In the genomic region with DNA sequence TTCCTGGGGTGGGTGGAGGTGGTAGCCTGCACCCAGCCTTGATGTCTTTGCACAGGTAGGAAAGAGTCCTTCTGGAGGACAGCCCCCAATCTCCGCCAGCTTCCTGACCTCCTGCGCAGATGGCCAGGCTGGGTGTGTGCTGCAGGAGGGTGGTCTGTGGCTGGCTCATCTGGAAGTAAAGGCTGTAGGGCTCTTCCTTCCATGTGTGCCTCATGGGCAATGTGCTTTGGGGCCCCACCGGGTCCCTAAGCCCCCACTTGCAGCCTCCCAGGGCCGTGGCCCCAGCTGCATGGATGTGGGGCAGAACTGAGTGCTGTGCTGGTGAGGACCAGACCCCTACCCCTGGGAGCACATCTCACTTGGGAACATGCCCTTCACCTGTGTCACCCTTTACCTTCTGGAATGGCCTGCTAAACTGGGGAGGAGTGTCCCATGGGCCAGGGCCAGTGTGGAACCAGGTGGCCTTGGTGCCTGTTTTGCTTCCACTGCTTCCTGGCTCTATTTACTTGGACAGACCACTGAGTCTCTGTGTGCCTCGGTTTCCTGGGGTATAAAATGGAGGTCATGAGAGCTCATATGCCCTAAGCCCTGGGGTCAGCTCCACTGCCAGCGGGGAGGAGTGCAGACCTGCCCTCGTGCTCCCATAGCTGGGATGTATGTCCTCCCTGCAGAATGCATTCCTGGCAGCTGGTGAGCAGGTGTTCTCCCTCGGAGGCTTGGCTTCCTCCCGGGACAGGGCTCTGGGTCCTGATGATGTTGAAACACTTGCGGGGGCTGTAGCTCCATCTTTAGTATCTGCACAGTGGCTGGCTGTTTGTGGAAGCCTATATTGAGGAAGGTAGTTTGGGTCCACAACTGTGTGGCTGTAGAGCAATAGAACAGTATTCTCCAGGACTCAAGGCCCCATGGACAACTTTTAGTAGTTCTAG, we compare ENCODE assay signal across 17 cellular contexts. TPM values are rescaled to one million over a fixed set of nuclear protein-coding genes. Genes with fewer than 3 reads are reported as not detected.
DNase-seq lines count a peak whose midpoint lies in the region; ATAC-seq and TF ChIP-seq lines count a peak whose summit lies in the region.
"Had no signal": no experiment of that assay in that cellular context is flagged by ENCODE, and none has a peak within 500 bp of the region (broad histone marks: within the 10 kb centered on the region; RNA-seq: fewer than 3 reads in every experiment).

No MANE protein-coding gene starts in this region.

- no peak overlapping the region for H3K27ac Mint-ChIP-seq in activated T-cell treated with anti-CD3 and anti-CD28 coated beads, Interleukin-2, amount 50 U/mL, for 24 hours
- H3K27ac Mint-ChIP-seq in stimulated activated naive B cell treated with anti-CD40 and anti-IgM and Interleukin-4, amounts not matched to agents 10 μg/mL and 1 μg/mL and 100 μg/mL, for 72 hours = peak overlapping the region; percentile 47
- H3K27ac Mint-ChIP-seq: activated CD4-positive, alpha-beta T cell treated with anti-CD3 and anti-CD28 coated beads for 36 hours; neural progenitor cell had no signal

- H3K4me3 ChIP-seq in RWPE2 (ENCODE audit: severe bottlenecking) = no peak overlapping the region
- H3K4me3 ChIP-seq: adrenal gland, neural progenitor cell, thyroid gland had no signal

- H3K4me1 ChIP-seq in RWPE2 (ENCODE audit: insufficient read depth, poor library complexity, severe bottlenecking) = peaks cover 25% of the 10 kb centered on the region
- peaks cover 9% of the 10 kb centered on the region for H3K4me1 ChIP-seq in foreskin keratinocyte

- no peak overlapping the region for H3K4me3 Mint-ChIP-seq in activated T-cell treated with anti-CD3 and anti-CD28 coated beads, Interleukin-2, amount 50 U/mL, for 24 hours
- H3K4me3 Mint-ChIP-seq in stimulated activated naive B cell treated with anti-CD40 and anti-IgM and Interleukin-4, amounts not matched to agents 10 μg/mL and 1 μg/mL and 100 μg/mL, for 72 hours = no peak overlapping the region
- H3K4me3 Mint-ChIP-seq: activated CD4-positive, alpha-beta T cell treated with anti-CD3 and anti-CD28 coated beads for 36 hours; neural progenitor cell had no signal

- no peaks in the 10 kb centered on the region for H3K9me3 Mint-ChIP-seq in activated T-cell treated with anti-CD3 and anti-CD28 coated beads, Interleukin-2, amount 50 U/mL, for 24 hours
- no peaks in the 10 kb centered on the region for H3K9me3 Mint-ChIP-seq in stimulated activated naive B cell treated with anti-CD40 and anti-IgM and Interleukin-4, amounts not matched to agents 10 μg/mL and 1 μg/mL and 100 μg/mL, for 72 hours
- H3K9me3 Mint-ChIP-seq: neural progenitor cell had no signal

- H3K36me3 Mint-ChIP-seq in activated T-cell treated with anti-CD3 and anti-CD28 coated beads, Interleukin-2, amount 50 U/mL, for 24 hours (ENCODE audit: low read depth) = peaks cover 18% of the 10 kb centered on the region
- peaks cover 10 to 27% of the 10 kb centered on the region in 2 donors for H3K36me3 Mint-ChIP-seq in stimulated activated naive B cell treated with anti-CD40 and anti-IgM and Interleukin-4, amounts not matched to agents 10 μg/mL and 1 μg/mL and 100 μg/mL, for 72 hours

- ATAC-seq in RWPE2 (ENCODE audit: low read depth) (no peak), HG02852 (IDR thresholded peaks at IDR 0.05; ENCODE audit: unreplicated experiment) (no peak), foreskin keratinocyte (no peak)
- ATAC-seq in stimulated activated naive B cell treated with anti-CD40 and anti-IgM and Interleukin-4, amounts not matched to agents 10 μg/mL and 1 μg/mL and 100 μg/mL, for 72 hours (replicated peaks) = no peak
- ATAC-seq: activated CD4-positive, alpha-beta T cell treated with anti-CD3 and anti-CD28 coated beads for 36 hours; Panc1 had no signal

- peaks cover 42% of the 10 kb centered on the region for H3K4me1 Mint-ChIP-seq in activated T-cell treated with anti-CD3 and anti-CD28 coated beads, Interleukin-2, amount 50 U/mL, for 24 hours (ENCODE audit: low read depth)
- H3K4me1 Mint-ChIP-seq in stimulated activated naive B cell treated with anti-CD40 and anti-IgM and Interleukin-4, amounts not matched to agents 10 μg/mL and 1 μg/mL and 100 μg/mL, for 72 hours = peaks cover 51 to 86% of the 10 kb centered on the region in 2 donors

- H3K27me3 ChIP-seq in RWPE2 (ENCODE audit: insufficient read depth, poor library complexity, severe bottlenecking) (no peaks in the 10 kb centered on the region), foreskin keratinocyte (no peaks in the 10 kb centered on the region)
- H3K27me3 ChIP-seq: adrenal gland, neural progenitor cell, thyroid gland had no signal

- no peaks in the 10 kb centered on the region for H3K9me3 ChIP-seq in RWPE2 (ENCODE audit: severe bottlenecking)
- H3K9me3 ChIP-seq: adrenal gland, thyroid gland had no signal

- H3K27ac ChIP-seq in RWPE2 (ENCODE audit: poor library complexity, severe bottlenecking) = no peak overlapping the region
- H3K27ac ChIP-seq in foreskin keratinocyte = no peak overlapping the region
- H3K27ac ChIP-seq: neural progenitor cell, thyroid gland had no signal

- H3K36me3 ChIP-seq in RWPE2 (ENCODE audit: low read depth) = peaks cover 43% of the 10 kb centered on the region
- H3K36me3 ChIP-seq: neural progenitor cell had no signal

- H3K27me3 Mint-ChIP-seq in activated T-cell treated with anti-CD3 and anti-CD28 coated beads, Interleukin-2, amount 50 U/mL, for 24 hours = no peaks in the 10 kb centered on the region
- H3K27me3 Mint-ChIP-seq in stimulated activated naive B cell treated with anti-CD40 and anti-IgM and Interleukin-4, amounts not matched to agents 10 μg/mL and 1 μg/mL and 100 μg/mL, for 72 hours = no peaks in the 10 kb centered on the region
- H3K27me3 Mint-ChIP-seq: activated CD4-positive, alpha-beta T cell treated with anti-CD3 and anti-CD28 coated beads for 36 hours had no signal

- peak; percentile 21 for DNase-seq in activated T-cell treated with anti-CD3 and anti-CD28 coated beads, Interleukin-2, amount 50 U/mL, for 24 hours
- DNase-seq in activated T-cell treated with anti-CD3 and anti-CD28 coated beads, Interleukin-2, amount 50 U/mL, for 48 hours = no peak
- DNase-seq in RWPE2 (ENCODE audit: low spot score) (peak; percentile 44), mesenteric fat pad (ENCODE audit: low spot score) (peak; percentile 62), DMS114 treated with DMSO at 0.1 percent for 48 hours (lab: John Stamatoyannopoulos, UW; ENCODE audit: unreplicated experiment) (no peak), foreskin keratinocyte (no peak)
- no peak for DNase-seq in stimulated activated naive B cell treated with anti-CD40 and anti-IgM and Interleukin-4, amounts not matched to agents 10 μg/mL and 1 μg/mL and 100 μg/mL, for 72 hours
- DNase-seq: activated CD4-positive, alpha-beta T cell treated with anti-CD3 and anti-CD28 coated beads for 36 hours; DMS79; H7; NCI-H226; stimulated activated naive CD4-positive, alpha-beta T cell treated with Interleukin-2 at 50 U/mL for 16 hours; thyroid gland had no signal

- TF ChIP-seq CTCF in RWPE2 (IDR thresholded peaks at IDR 0.05; ENCODE audit: poor library complexity, severe bottlenecking) = no peak
- no peak for TF ChIP-seq CTCF in foreskin keratinocyte (conservative IDR thresholded peaks at IDR 0.05)

RNA-seq across cellular contexts. Expression of a gene that starts 18.0 kb away (rescaled TPM):
- total RNA-seq in mesenteric fat pad = 293 TPM
- total RNA-seq in foreskin keratinocyte = 130 and 150 TPM in 2 replicates
- polyA plus RNA-seq in foreskin keratinocyte = 104 and 109 TPM in 2 replicates

Comparison
In these comparisons a context has a peak if more than half of its experiments do, and no peak if none do; other contexts are left out.
1. DNase-seq: peak in activated T-cell treated with anti-CD3 and anti-CD28 coated beads, Interleukin-2, amount 50 U/mL, for 24 hours (single experiment), RWPE2 (single experiment) and mesenteric fat pad (single experiment); none in activated T-cell treated with anti-CD3 and anti-CD28 coated beads, Interleukin-2, amount 50 U/mL, for 48 hours (0 of 2), stimulated activated naive B cell treated with anti-CD40 and anti-IgM and Interleukin-4, amounts not matched to agents 10 μg/mL and 1 μg/mL and 100 μg/mL, for 72 hours (single experiment), DMS114 treated with DMSO at 0.1 percent for 48 hours (single experiment) and foreskin keratinocyte (0 of 2).